In the genomic region with DNA sequence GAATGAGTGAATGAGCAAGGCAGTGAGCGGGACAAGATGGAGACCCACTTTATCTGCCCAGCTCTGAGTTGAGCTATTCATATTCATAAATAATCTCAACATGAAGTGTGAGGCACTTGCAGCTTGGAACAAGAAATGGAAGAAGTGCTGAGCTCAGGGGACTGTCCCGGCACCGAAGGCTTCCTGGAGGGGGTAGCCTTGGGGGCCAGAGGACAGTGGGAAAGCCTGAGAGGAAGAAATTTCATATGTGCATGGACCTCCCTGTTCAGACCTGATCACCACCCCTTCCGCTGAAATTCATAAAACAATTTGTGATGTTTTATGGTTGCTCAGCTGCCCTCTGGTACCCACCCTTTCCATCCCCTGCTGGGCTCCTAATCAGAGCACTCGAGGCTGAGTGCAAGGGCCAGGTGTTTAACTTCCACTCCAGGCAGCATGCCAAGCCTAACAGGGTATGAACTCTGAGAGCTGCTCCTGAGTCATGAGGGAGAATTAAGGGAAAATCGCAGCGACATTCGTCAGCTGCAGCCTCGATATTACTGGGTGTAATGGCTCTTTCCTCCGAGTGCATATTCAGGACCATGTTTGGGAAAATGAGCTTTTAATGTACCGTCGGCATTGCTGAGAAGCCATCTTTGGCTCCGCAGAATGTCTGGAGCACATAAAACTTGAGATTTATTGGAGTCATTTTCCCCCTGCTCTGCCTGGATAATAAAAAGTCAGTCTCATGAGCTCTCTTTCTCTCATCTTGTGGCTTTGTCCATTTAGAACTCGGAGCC, we compare ENCODE assay signal across 9 cellular contexts.
A peak's percentile ranks its signal among the peaks of the same experiment; 100 is the strongest.
DNase-seq lines count a peak whose midpoint lies in the region; ATAC-seq, FAIRE-seq and TF ChIP-seq lines count a peak whose summit lies in the region.
"Had no signal": no experiment of that assay in that cellular context is flagged by ENCODE, and none has a peak within 500 bp of the region (broad histone marks: within the 10 kb centered on the region; RNA-seq: fewer than 3 reads in every experiment).

No MANE protein-coding gene starts in this region.

- no peak overlapping the region for H3K4me3 ChIP-seq in breast epithelium
- H3K4me3 ChIP-seq: BLaER1 had no signal

- H3K27me3 ChIP-seq in breast epithelium: peaks cover 0 to 34% of the 10 kb centered on the region in 2 donors

- intact Hi-C loops in MCF 10A (cut with micrococcal nuclease) (no loop called here), breast epithelium (cut with DNase I; ENCODE audit: low total_unique reads) (no loop called here), left ventricle myocardium superior (cut with micrococcal nuclease) (no loop called here)

- TF ChIP-seq POLR2A in breast epithelium (IDR thresholded peaks at IDR 0.05): no peak

- POLR2A ChIA-PET in MCF 10A (lab: Yijun Ruan, JAX): interaction anchor here (0.8 to 1.3 kb wide), 3 partner anchors 39 to 560 kb away, joined by 3 read pairs; partner anchors contain the start of gene SRSF6

- no peak overlapping the region for H3K27ac ChIP-seq in breast epithelium
- H3K27ac ChIP-seq: BLaER1 had no signal

- H3K4me3 Mint-ChIP-seq in MCF 10A (ENCODE audit: unreplicated experiment): no peak overlapping the region

- no peak for TF ChIP-seq CTCF in MCF 10A (IDR thresholded peaks at IDR 0.05; ENCODE audit: unreplicated experiment)
- no peak for TF ChIP-seq CTCF in breast epithelium (IDR thresholded peaks at IDR 0.05)

- H3K27me3 Mint-ChIP-seq in MCF 10A (ENCODE audit: insufficient read depth, unreplicated experiment): no peaks in the 10 kb centered on the region

- DNase-seq in MCF 10A (ENCODE audit: unreplicated experiment): peak; percentile 95
- no peak for DNase-seq in breast epithelium (ENCODE audit: low spot score in 2 of 2)
- peak; percentile 96 for DNase-seq in SHP77 treated with DMSO at 0.1 percent for 48 hours (lab: John Stamatoyannopoulos, UW)
- peak; percentile 41 for DNase-seq in left ventricle myocardium superior
- DNase-seq in urothelium cell line (ENCODE audit: low spot score): peak; percentile 91
- no peak for DNase-seq in stimulated activated CD4-positive, alpha-beta T cell treated with anti-CD3 and anti-CD28 coated beads, Interleukin-4, amount 100 ng/mL, for 24 hours

- peak; percentile 68 for FAIRE-seq in urothelium cell line (lab: Jason Lieb, UNC)

- peak; percentile 88 for ATAC-seq in left ventricle myocardium superior
- ATAC-seq in HG03175 (IDR thresholded peaks at IDR 0.05; ENCODE audit: unreplicated experiment): no peak
- ATAC-seq in HG03354 (IDR thresholded peaks at IDR 0.05; ENCODE audit: poor library complexity, severe bottlenecking, unreplicated experiment): no peak

- H3K9me3 Mint-ChIP-seq in MCF 10A (ENCODE audit: unreplicated experiment): no peaks in the 10 kb centered on the region

- H3K27ac Mint-ChIP-seq in MCF 10A (ENCODE audit: low read depth, unreplicated experiment): no peak overlapping the region

- CTCF ChIA-PET in MCF 10A (lab: Yijun Ruan, JAX): interaction anchor here (0.5 to 2.5 kb wide), 8 partner anchors 14 to 1728 kb away, joined by 3 to 18 read pairs (median 4); no protein-coding TSS in a partner anchor

- no TSS peak for BruUV-seq in MCF 10A (replicated peaks; lab: Mats Ljungman, UMichigan)

- H3K4me1 ChIP-seq in breast epithelium: no peaks in the 10 kb centered on the region

- no peaks in the 10 kb centered on the region for H3K36me3 ChIP-seq in breast epithelium
- H3K36me3 ChIP-seq: BLaER1 had no signal

- no peaks in the 10 kb centered on the region for H3K36me3 Mint-ChIP-seq in MCF 10A (ENCODE audit: insufficient read depth, unreplicated experiment)

- H3K9me3 ChIP-seq in breast epithelium: no peaks in the 10 kb centered on the region
- H3K9me3 ChIP-seq: BLaER1 had no signal

- H3K4me1 Mint-ChIP-seq in MCF 10A (ENCODE audit: insufficient read depth, unreplicated experiment): peaks cover 8% of the 10 kb centered on the region

Comparison
In these comparisons a context has a peak if more than half of its experiments do, and no peak if none do; other contexts are left out.
1. DNase-seq: peak in MCF 10A (single experiment), SHP77 treated with DMSO at 0.1 percent for 48 hours (single experiment), left ventricle myocardium superior (single experiment) and urothelium cell line (single experiment); none in breast epithelium (0 of 2) and stimulated activated CD4-positive, alpha-beta T cell treated with anti-CD3 and anti-CD28 coated beads, Interleukin-4, amount 100 ng/mL, for 24 hours (single experiment).